ENCODE assay signal across 5 cellular contexts in genomic region chrX:50586407-50586806, GRCh38.
"Had no signal": no experiment of that assay in that cellular context is flagged by ENCODE, and none has a peak within 500 bp of the region (broad histone marks: within the 10 kb centered on the region; RNA-seq: fewer than 3 reads in every experiment).

No MANE protein-coding gene starts in this region.

- H3K36me3 ChIP-seq: HAP-1 had no signal

- H3K4me3 ChIP-seq: GM23338, HAP-1 had no signal

- DNase-seq: HFFc6, KBM-7 had no signal

- ATAC-seq: GM23338, HCT116 had no signal
